ENCODE assay signal across 17 cellular contexts in the genomic region with DNA sequence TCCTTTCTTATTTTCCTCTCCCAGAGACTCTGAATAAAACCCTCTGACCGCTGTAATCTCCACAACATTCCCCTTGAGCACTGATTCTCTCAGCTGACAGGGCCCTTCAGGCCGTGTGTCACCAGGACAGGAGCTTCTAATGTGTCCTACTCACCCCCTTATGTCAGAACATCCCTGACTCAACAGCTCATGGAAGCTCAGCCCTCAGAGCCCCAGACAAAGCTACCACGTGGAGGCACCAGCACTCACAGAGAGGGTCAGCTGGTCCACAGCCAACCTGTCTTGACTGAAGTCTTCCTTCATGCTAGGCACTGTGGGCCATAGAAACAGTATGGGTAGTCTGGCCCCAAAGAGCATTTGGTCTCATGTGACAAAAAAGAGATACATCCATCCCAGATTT.
"Had no signal": no experiment of that assay in that cellular context is flagged by ENCODE, and none has a peak within 500 bp of the region (broad histone marks: within the 10 kb centered on the region; RNA-seq: fewer than 3 reads in every experiment).

No MANE protein-coding gene starts in this region.

- H3K36me3 ChIP-seq: neural progenitor cell, pancreas, SJSA1, tibial nerve had no signal

- DNase-seq: activated CD4-positive, alpha-beta T cell treated with anti-CD3 and anti-CD28 coated beads, Interleukin-2, amount 50 U/mL, for 4 hours; activated CD8-positive, alpha-beta memory T cell treated with anti-CD3 and anti-CD28 coated beads, Interleukin-2, amount 10 ng/mL, durations not matched to agents 7 days and 5 days; activated gamma-delta T cell treated with Interleukin-2 at 50 U/mL for 16 hours; activated naive CD8-positive, alpha-beta T cell treated with anti-CD3 and anti-CD28 coated beads for 36 hours; activated T-cell treated with anti-CD3 and anti-CD28 coated beads, Interleukin-2, amount 50 U/mL, for 4 hours; anterior cingulate cortex; foreskin keratinocyte; mammary epithelial cell; retina; T1000 had no signal

- H3K27me3 ChIP-seq: foreskin keratinocyte, pancreas, SJSA1, tibial nerve had no signal

- FAIRE-seq: pancreas had no signal

- H3K4me3 Mint-ChIP-seq: activated CD8-positive, alpha-beta memory T cell treated with anti-CD3 and anti-CD28 coated beads, Interleukin-2, amount 10 ng/mL, durations not matched to agents 7 days and 5 days; activated naive CD8-positive, alpha-beta T cell treated with anti-CD3 and anti-CD28 coated beads for 36 hours; activated T-cell treated with anti-CD3 and anti-CD28 coated beads, Interleukin-2, amount 50 U/mL, for 4 hours; neural progenitor cell had no signal

- H2AFZ ChIP-seq: neural progenitor cell had no signal

- H3K27ac Mint-ChIP-seq: activated CD8-positive, alpha-beta memory T cell treated with anti-CD3 and anti-CD28 coated beads, Interleukin-2, amount 10 ng/mL, durations not matched to agents 7 days and 5 days; activated naive CD8-positive, alpha-beta T cell treated with anti-CD3 and anti-CD28 coated beads for 36 hours; neural progenitor cell had no signal

- H3K4me1 ChIP-seq: pancreas had no signal

- H3K36me3 Mint-ChIP-seq: activated CD8-positive, alpha-beta memory T cell treated with anti-CD3 and anti-CD28 coated beads, Interleukin-2, amount 10 ng/mL, durations not matched to agents 7 days and 5 days; activated naive CD8-positive, alpha-beta T cell treated with anti-CD3 and anti-CD28 coated beads for 36 hours; neural progenitor cell had no signal

- H3K9ac ChIP-seq: neural progenitor cell had no signal

- H3K9me3 Mint-ChIP-seq: activated naive CD8-positive, alpha-beta T cell treated with anti-CD3 and anti-CD28 coated beads for 36 hours; activated T-cell treated with anti-CD3 and anti-CD28 coated beads, Interleukin-2, amount 50 U/mL, for 4 hours; neural progenitor cell had no signal

- H3K4me3 ChIP-seq: neural progenitor cell, pancreas, SJSA1, skin epidermis, tibial nerve had no signal

- H3K4me2 ChIP-seq: neural progenitor cell had no signal

- H3K27ac ChIP-seq: foreskin keratinocyte, neural progenitor cell, pancreas, SJSA1, VCaP had no signal

- H3K9me3 ChIP-seq: pancreas, SJSA1, tibial nerve had no signal

- ATAC-seq: activated CD8-positive, alpha-beta memory T cell treated with anti-CD3 and anti-CD28 coated beads, Interleukin-2, amount 10 ng/mL, durations not matched to agents 7 days and 5 days; activated T-cell treated with anti-CD3 and anti-CD28 coated beads, Interleukin-2, amount 50 U/mL, for 4 hours; left lobe of liver; pancreas had no signal

- H3K4me1 Mint-ChIP-seq: activated CD8-positive, alpha-beta memory T cell treated with anti-CD3 and anti-CD28 coated beads, Interleukin-2, amount 10 ng/mL, durations not matched to agents 7 days and 5 days; activated naive CD8-positive, alpha-beta T cell treated with anti-CD3 and anti-CD28 coated beads for 36 hours had no signal
